In the genomic region with DNA sequence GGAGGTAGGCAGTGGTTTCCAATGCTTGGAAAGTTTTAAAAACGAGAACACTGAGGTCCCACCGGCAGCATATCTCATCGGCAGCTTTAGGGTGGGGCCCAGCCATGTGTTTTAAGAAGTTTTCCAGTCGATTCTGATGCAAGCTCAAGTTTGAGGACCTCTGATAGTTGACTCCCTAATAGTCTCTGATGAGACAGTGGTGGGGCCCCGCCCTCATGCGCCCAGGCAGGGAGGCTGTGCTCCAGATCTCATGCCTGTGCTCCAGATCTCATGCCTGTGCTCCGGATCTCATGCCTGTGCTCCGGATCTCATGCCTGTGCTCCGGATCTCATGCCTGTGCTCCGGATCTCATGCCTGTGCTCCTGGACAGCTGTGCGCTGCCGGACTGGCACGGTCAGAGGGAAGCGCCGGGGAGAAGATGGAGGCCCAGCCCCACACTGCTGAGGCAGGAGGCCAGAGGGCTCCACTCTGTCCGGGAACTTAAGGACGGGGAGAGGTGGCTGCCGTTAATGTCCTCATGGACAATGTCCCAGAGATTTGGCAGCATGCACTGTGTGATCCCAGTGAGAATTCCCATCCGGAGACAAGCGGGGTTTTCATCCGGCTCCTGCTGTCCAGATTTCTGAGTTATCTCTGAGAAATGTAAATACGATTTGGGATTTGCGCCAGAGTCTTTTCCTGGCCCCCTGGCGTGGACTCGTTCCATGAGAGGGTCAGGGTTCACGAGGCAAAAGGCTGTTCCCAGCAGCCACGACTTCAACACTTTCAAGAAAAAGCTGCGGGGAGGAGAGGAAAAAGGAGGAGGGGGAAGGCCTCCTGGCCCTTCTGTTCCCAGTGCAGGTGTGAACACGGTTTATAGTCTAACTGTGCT, we compare ENCODE assay signal across 10 cellular contexts. TPM values are rescaled to one million over a fixed set of nuclear protein-coding genes. Genes with fewer than 3 reads are reported as not detected.
DNase-seq lines count a peak whose midpoint lies in the region; ATAC-seq and TF ChIP-seq lines count a peak whose summit lies in the region.
"Had no signal": no experiment of that assay in that cellular context is flagged by ENCODE, and none has a peak within 500 bp of the region (broad histone marks: within the 10 kb centered on the region; RNA-seq: fewer than 3 reads in every experiment).

No MANE protein-coding gene starts in this region.

- H3K27ac ChIP-seq in adipose tissue (ENCODE audit: low read depth, low read length) (peak overlapping the region; percentile 57), prostate gland (peak overlapping the region; percentile 60)

- peak; percentile 86 for DNase-seq in EL
- DNase-seq in Right ventricle myocardium superior = peak; percentile 76
- no peak for DNase-seq in prostate gland (ENCODE audit: low spot score)
- DNase-seq in Kasumi-1 (lab: John Stamatoyannopoulos, UW) = no peak
- DNase-seq in SKM-1 treated with dmso at 0.1 percent for 144 hours (lab: John Stamatoyannopoulos, UW; ENCODE audit: unreplicated experiment) = no peak
- no peak for DNase-seq in GF-D8 (lab: John Stamatoyannopoulos, UW)
- no peak for DNase-seq in DMS153 treated with DMSO at 0.1 percent for 48 hours (lab: John Stamatoyannopoulos, UW; ENCODE audit: unreplicated experiment)
- DNase-seq: activated CD8-positive, alpha-beta memory T cell treated with anti-CD3 and anti-CD28 coated beads for 24 hours; natural killer cell had no signal

- peaks cover 4% of the 10 kb centered on the region for H3K4me1 ChIP-seq in prostate gland (replicated peaks)

- intact Hi-C loops in Right ventricle myocardium superior (cut with DNase I) (no loop called here), prostate gland (cut with DNase I) (loop anchor here (10.0 kb wide), 1 partner anchor 59 kb away; no protein-coding TSS in a partner anchor)

- peak; percentile 88 for ATAC-seq in Right ventricle myocardium superior (ENCODE audit: poor library complexity)
- ATAC-seq: natural killer cell had no signal

- H3K9me3 ChIP-seq in prostate gland = no peaks in the 10 kb centered on the region

- TF ChIP-seq CTCF in prostate gland (IDR thresholded peaks at IDR 0.05) = no peak

- TF ChIP-seq POLR2A in prostate gland (IDR thresholded peaks at IDR 0.05) = no peak

- 23 to 45% (median 35%) methylated on average over 29 of the region's 29 CpGs for WGBS in adipose tissue, 3 donors
- 49% methylated on average over 29 of the region's 29 CpGs for WGBS in prostate gland

- no peaks in the 10 kb centered on the region for H3K27me3 ChIP-seq in prostate gland (replicated peaks; ENCODE audit: insufficient read depth)

- H3K4me3 ChIP-seq in prostate gland = no peak overlapping the region

- peaks cover 0 to 5% of the 10 kb centered on the region in 2 donors for H3K36me3 ChIP-seq in prostate gland

RNA-seq across cellular contexts. Expression of a gene that starts 9.4 kb away (rescaled TPM):
- polyA plus RNA-seq in adipose tissue = 10 to 100 TPM in 1 of 3 donors, 1 to 10 TPM in 2; 7.9 to 19.6 (median 9.6) TPM
- total RNA-seq in Right ventricle myocardium superior = 2.9 TPM
- total RNA-seq in prostate gland = 10 to 100 TPM in 1 of 2 donors, 1 to 10 TPM in 1; 2.9 to 10.5 TPM

RNA-seq across cellular contexts. Expression of a gene that starts 10.4 kb away (rescaled TPM):
- polyA plus RNA-seq in adipose tissue = 1,000 to 10,000 TPM; 1,415 to 2,950 (median 1,968) TPM
- total RNA-seq in Right ventricle myocardium superior (570 TPM), prostate gland (1,000 to 10,000 TPM; 1,200 to 3,706 TPM)

RNA-seq across cellular contexts. Expression of a gene that starts 27.3 kb away (rescaled TPM):
- 10 to 100 TPM in 2 of 3 donors, 1 to 10 TPM in 1; 8.2 to 19.1 (median 16.7) TPM for polyA plus RNA-seq in adipose tissue
- 20.8 TPM for total RNA-seq in Right ventricle myocardium superior
- total RNA-seq in prostate gland = 10 to 100 TPM; 19.1 to 31.5 TPM

Comparison
In these comparisons a context has a peak if more than half of its experiments do, and no peak if none do; other contexts are left out.
1. DNase-seq: peak in EL (single experiment) and Right ventricle myocardium superior (single experiment); none in prostate gland (single experiment), Kasumi-1 (0 of 2), SKM-1 treated with dmso at 0.1 percent for 144 hours (single experiment), GF-D8 (single experiment) and DMS153 treated with DMSO at 0.1 percent for 48 hours (single experiment).